ENCODE assay signal across 18 cellular contexts in the genomic region with DNA sequence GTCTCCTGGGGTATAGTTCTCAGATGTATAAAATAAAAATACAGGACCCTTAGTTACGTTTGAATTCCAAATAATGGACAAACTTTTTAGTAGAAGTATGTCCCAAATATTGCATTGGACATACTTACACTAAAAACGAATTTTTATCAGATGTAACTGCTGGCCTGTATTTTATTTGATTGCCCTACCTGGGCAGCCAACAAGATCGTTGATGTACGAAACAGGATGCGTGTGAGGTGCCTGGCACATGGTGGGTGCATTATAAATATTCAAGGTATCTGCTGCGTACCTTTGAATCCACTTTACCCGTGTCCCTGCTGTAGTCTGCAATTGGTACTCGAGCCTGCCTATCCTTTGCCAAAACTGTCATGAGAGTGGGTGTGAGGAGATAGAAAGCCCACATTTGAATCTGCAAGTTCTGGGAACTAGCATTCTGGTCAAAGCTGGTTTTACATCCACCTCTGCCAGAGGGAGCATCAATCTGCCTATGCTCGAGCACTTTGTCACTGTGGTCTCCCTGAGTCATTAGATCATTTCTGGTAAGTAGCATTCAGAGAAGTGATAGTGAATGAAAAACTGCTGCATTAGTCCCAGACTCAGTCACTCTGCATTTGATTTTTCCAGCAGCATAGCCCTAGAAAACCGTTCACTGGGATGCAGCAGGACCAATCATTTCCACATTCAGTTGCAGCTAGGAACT.
A peak's percentile ranks its signal among the peaks of the same experiment; 100 is the strongest.
DNase-seq lines count a peak whose midpoint lies in the region; ATAC-seq, FAIRE-seq and TF ChIP-seq lines count a peak whose summit lies in the region.
"Had no signal": no experiment of that assay in that cellular context is flagged by ENCODE, and none has a peak within 500 bp of the region (broad histone marks: within the 10 kb centered on the region; RNA-seq: fewer than 3 reads in every experiment).

No MANE protein-coding gene starts in this region.

- H3K27ac Mint-ChIP-seq in activated naive CD4-positive, alpha-beta T cell treated with anti-CD3 and anti-CD28 coated beads for 36 hours, result peak overlapping the region; percentile 83

- no peak overlapping the region for H2AFZ ChIP-seq in GM12878 (ENCODE audit: control insufficient read depth, low read depth, low read length)

- no peaks in the 10 kb centered on the region for H3K27me3 ChIP-seq in GM12878 (replicated peaks in 1 of 2; ENCODE audit: control insufficient read depth in 2 of 2, insufficient read depth in 2 of 2, low read length in 1 of 2)

- POLR2A ChIA-PET in GM12878 (lab: Charles Lee), result interaction anchor here (1.2 kb wide), 1 partner anchor 24 kb away, joined by 4 read pairs; no protein-coding TSS in a partner anchor

- H3K36me3 ChIP-seq in GM12878 (ENCODE audit: control insufficient read depth in 2 of 2, insufficient read depth in 2 of 2, low read length in 1 of 2), result no peaks in the 10 kb centered on the region
- H3K36me3 ChIP-seq: stomach had no signal

- no peaks in the 10 kb centered on the region for H3K36me3 Mint-ChIP-seq in activated naive CD4-positive, alpha-beta T cell treated with anti-CD3 and anti-CD28 coated beads for 36 hours (ENCODE audit: low read depth)

- no peak overlapping the region for H3K4me3 ChIP-seq in GM12878
- H3K4me3 ChIP-seq: stomach had no signal

- BruUV-seq in GM12878 (replicated peaks; lab: Mats Ljungman, UMichigan), result no TSS peak

- 6% methylated on average over 10 of the region's 10 CpGs for WGBS in GM12878 (ENCODE audit: insufficient coverage, insufficient replicate concordance, low lambda C conversion rate, missing lambda C conversion rate)

- peak overlapping the region; percentile 10 for H3K4me3 Mint-ChIP-seq in activated naive CD4-positive, alpha-beta T cell treated with anti-CD3 and anti-CD28 coated beads for 36 hours

- H3K4me1 Mint-ChIP-seq in activated naive CD4-positive, alpha-beta T cell treated with anti-CD3 and anti-CD28 coated beads for 36 hours (ENCODE audit: low read depth), result peaks cover 21% of the 10 kb centered on the region

- H3K4me1 ChIP-seq in GM12878 (ENCODE audit: control insufficient read depth, insufficient read depth, low read length), result peaks cover 5% of the 10 kb centered on the region; the same call in 1 of the 2 replicates
- H3K4me1 ChIP-seq: stomach had no signal

- ATAC-seq in GM12878 (peak; percentile 85), HG02870 (IDR thresholded peaks at IDR 0.05; ENCODE audit: unreplicated experiment) (no peak)
- ATAC-seq in stimulated activated naive CD8-positive, alpha-beta T cell treated with anti-CD3 and anti-CD28 coated beads, Interleukin-15, Interleukin-2, amounts not matched to agents 100 U/mL and 50 U/mL, for 24 hours, result peak; percentile 92
- ATAC-seq: left colon had no signal

- no peak overlapping the region for H3K4me2 ChIP-seq in GM12878 (ENCODE audit: control insufficient read depth, insufficient read depth)

- no peaks in the 10 kb centered on the region for H3K27me3 Mint-ChIP-seq in activated naive CD4-positive, alpha-beta T cell treated with anti-CD3 and anti-CD28 coated beads for 36 hours (ENCODE audit: low read depth)

- no peak for TF ChIP-seq POLR2A in GM12878 (IDR thresholded peaks at IDR 0.05; ENCODE audit: low read depth, low read length)

- TF ChIP-seq RAD21 in GM12878 (IDR thresholded peaks at IDR 0.05; ENCODE audit: insufficient read depth, low read depth, low read length), result no peak

- FAIRE-seq in GM12878 (lab: Jason Lieb, UNC), result no peak

- peak; percentile 65 for DNase-seq in activated naive CD4-positive, alpha-beta T cell treated with anti-CD3 and anti-CD28 coated beads for 36 hours
- no peak for DNase-seq in activated naive CD4-positive, alpha-beta T cell treated with anti-CD3 and anti-CD28 coated beads, Interleukin-2, amount 50 U/mL, for 16 hours
- peak; percentile 37 to 60 for DNase-seq in activated CD4-positive, alpha-beta T cell treated with anti-CD3 and anti-CD28 coated beads, Interleukin-2, amount 50 U/mL, for 48 hours
- DNase-seq in GM12878 (ENCODE audit: low read depth, low spot score) (no peak), NCI-H446 treated with DMSO at 0.1 percent for 48 hours (lab: John Stamatoyannopoulos, UW) (no peak), NCI-H748 treated with DMSO at 0.1 percent for 48 hours (lab: John Stamatoyannopoulos, UW) (no peak)
- DNase-seq in stimulated activated naive CD8-positive, alpha-beta T cell treated with anti-CD3 and anti-CD28 coated beads, Interleukin-15, Interleukin-2, amounts not matched to agents 100 U/mL and 50 U/mL, for 24 hours, result peak; percentile 29
- DNase-seq: activated gamma-delta T cell treated with Interleukin-2 at 50 U/mL for 16 hours; DMS153; effector CD8-positive, alpha-beta T cell; hypothalamus; Kasumi-1; left colon; NCI-H1436; NCI-H226; posterior cingulate gyrus; stomach had no signal

- CTCF ChIA-PET in activated naive CD4-positive, alpha-beta T cell treated with anti-CD3 and anti-CD28 coated beads for 36 hours (lab: Charles Lee), result interaction anchor here (0.7 to 1.1 kb wide), 3 partner anchors 38 to 1222 kb away, joined by 3 read pairs; no protein-coding TSS in a partner anchor
- CTCF ChIA-PET in GM12878 (lab: Yijun Ruan, JAX), result interaction anchor here (1.3 kb wide), 1 partner anchor 314 kb away, joined by 3 read pairs; no protein-coding TSS in a partner anchor

- TF ChIP-seq EP300 in GM12878 (IDR thresholded peaks at IDR 0.05; ENCODE audit: borderline replicate concordance in 1 of 2, control insufficient read depth in 1 of 2, low read depth in 2 of 2, low read length in 2 of 2), result no peak

- in situ Hi-C loops in GM12878 (cut with MboI), result no loop called here

- no peak overlapping the region for H3K27ac ChIP-seq in GM12878 (ENCODE audit: control insufficient read depth, insufficient read depth)
- H3K27ac ChIP-seq: stomach had no signal

- peaks cover 2% of the 10 kb centered on the region; the same call in 2 of the 3 replicates for H3K9me3 ChIP-seq in GM12878 (replicated peaks; ENCODE audit: control insufficient read depth, insufficient read depth, low read length)
- H3K9me3 ChIP-seq: stomach had no signal

- no peak overlapping the region for H3K9ac ChIP-seq in GM12878 (ENCODE audit: control insufficient read depth, insufficient read depth, low read length)

- SMC1A ChIA-PET in GM12878 (lab: Charles Lee; ENCODE audit: uncharacterized antibody, unreplicated experiment), result no interaction called here

- H4K20me1 ChIP-seq in GM12878 (ENCODE audit: control insufficient read depth, insufficient read depth), result no peaks in the 10 kb centered on the region

- RAD21 ChIA-PET in GM12878 (lab: Charles Lee; ENCODE audit: unreplicated experiment), result no interaction called here

- intact Hi-C loops in activated naive CD4-positive, alpha-beta T cell treated with anti-CD3 and anti-CD28 coated beads for 36 hours (cut with micrococcal nuclease), result loop anchor here (1.0 kb wide), 4 partner anchors 99 to 703 kb away; no protein-coding TSS in a partner anchor
- intact Hi-C loops in GM12878 (cut with micrococcal nuclease; ENCODE audit: unreplicated experiment), result no loop called here

- H3K9me3 Mint-ChIP-seq in activated naive CD4-positive, alpha-beta T cell treated with anti-CD3 and anti-CD28 coated beads for 36 hours, result no peaks in the 10 kb centered on the region

- H3K79me2 ChIP-seq in GM12878 (ENCODE audit: control insufficient read depth, insufficient read depth, low read length), result no peaks in the 10 kb centered on the region

- TF ChIP-seq CTCF in GM12878 (IDR thresholded peaks at IDR 0.05 in 2 of 3, conservative IDR thresholded peaks at IDR 0.05 in 1 of 3; ENCODE audit: control insufficient read depth in 2 of 3, extremely low read depth in 1 of 3, insufficient read depth in 1 of 3, low read depth in 3 of 3, low read length in 3 of 3), result no peak

TF ChIP-seq in GM12878, 131 proteins besides CTCF, POLR2A, EP300 and RAD21:
- peak; percentile 64 for TF ChIP-seq ZNF24 (IDR thresholded peaks at IDR 0.05)
- TF ChIP-seq, protein P1, sequence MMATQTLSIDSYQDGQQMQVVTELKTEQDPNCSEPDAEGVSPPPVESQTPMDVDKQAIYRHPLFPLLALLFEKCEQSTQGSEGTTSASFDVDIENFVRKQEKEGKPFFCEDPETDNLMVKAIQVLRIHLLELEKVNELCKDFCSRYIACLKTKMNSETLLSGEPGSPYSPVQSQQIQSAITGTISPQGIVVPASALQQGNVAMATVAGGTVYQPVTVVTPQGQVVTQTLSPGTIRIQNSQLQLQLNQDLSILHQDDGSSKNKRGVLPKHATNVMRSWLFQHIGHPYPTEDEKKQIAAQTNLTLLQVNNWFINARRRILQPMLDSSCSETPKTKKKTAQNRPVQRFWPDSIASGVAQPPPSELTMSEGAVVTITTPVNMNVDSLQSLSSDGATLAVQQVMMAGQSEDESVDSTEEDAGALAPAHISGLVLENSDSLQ (IDR thresholded peaks at IDR 0.05), result no peak

Comparison
In these comparisons a context has a peak if more than half of its experiments do, and no peak if none do; other contexts are left out.
1. DNase-seq: peak in activated naive CD4-positive, alpha-beta T cell treated with anti-CD3 and anti-CD28 coated beads for 36 hours (single experiment), activated CD4-positive, alpha-beta T cell treated with anti-CD3 and anti-CD28 coated beads, Interleukin-2, amount 50 U/mL, for 48 hours (2 of 2) and stimulated activated naive CD8-positive, alpha-beta T cell treated with anti-CD3 and anti-CD28 coated beads, Interleukin-15, Interleukin-2, amounts not matched to agents 100 U/mL and 50 U/mL, for 24 hours (single experiment); none in activated naive CD4-positive, alpha-beta T cell treated with anti-CD3 and anti-CD28 coated beads, Interleukin-2, amount 50 U/mL, for 16 hours (single experiment), GM12878 (single experiment), NCI-H446 treated with DMSO at 0.1 percent for 48 hours (single experiment) and NCI-H748 treated with DMSO at 0.1 percent for 48 hours (single experiment).